ENCODE assay signal across 11 cellular contexts in genomic region chr14:63478437-63478852, GRCh38.
DNase-seq lines count a peak whose midpoint lies in the region; ATAC-seq, FAIRE-seq and TF ChIP-seq lines count a peak whose summit lies in the region.
"Had no signal": no experiment of that assay in that cellular context is flagged by ENCODE, and none has a peak within 500 bp of the region (broad histone marks: within the 10 kb centered on the region; RNA-seq: fewer than 3 reads in every experiment).

No MANE protein-coding gene starts in this region.

- no peaks in the 10 kb centered on the region for H3K9me2 ChIP-seq in PC-3 (replicated peaks; ENCODE audit: low read length)

- no peak overlapping the region for H3K4me2 ChIP-seq in PC-3 (ENCODE audit: low read length)

- H3K9me3 ChIP-seq in PC-3 (ENCODE audit: low read length): no peaks in the 10 kb centered on the region
- H3K9me3 ChIP-seq: MG63 had no signal

- H2AFZ ChIP-seq in PC-3 (ENCODE audit: low read length): no peak overlapping the region

- TF ChIP-seq CTCF in coronary artery (IDR thresholded peaks at IDR 0.05): no peak
- TF ChIP-seq CTCF in D721Med (IDR thresholded peaks at IDR 0.05; ENCODE audit: insufficient read depth, missing control alignments): no peak
- TF ChIP-seq CTCF in PC-3 (conservative IDR thresholded peaks at IDR 0.05; ENCODE audit: low read depth, low read length): no peak

- intact Hi-C loops in PC-3 (cut with micrococcal nuclease): no loop called here

- no TSS peak for BruUV-seq in PC-3 (replicated peaks; lab: Mats Ljungman, UMichigan)

- DNase-seq in coronary artery (ENCODE audit: low spot score) (no peak), D721Med (ENCODE audit: insufficient read length, low spot score) (no peak), D341Med (ENCODE audit: low spot score) (no peak), PC-3 (no peak)
- no peak for DNase-seq in stimulated activated CD4-positive, alpha-beta T cell treated with anti-CD3 and anti-CD28 coated beads, Interleukin-4, amount 100 ng/mL, for 1 hour
- DNase-seq: MG63, posterior cingulate gyrus had no signal

- no peak overlapping the region for H3K9ac ChIP-seq in PC-3 (ENCODE audit: low read length)

- H3K27me3 ChIP-seq in PC-3 (ENCODE audit: low read length): no peaks in the 10 kb centered on the region
- H3K27me3 ChIP-seq: MG63 had no signal

- no peak for FAIRE-seq in D721Med (lab: Jason Lieb, UNC)
- FAIRE-seq: bronchial epithelial cell had no signal

- H4K20me1 ChIP-seq in PC-3 (ENCODE audit: low read length): 0 out of 2 replicates have a peak, but pooled peaks cover 3% of the 10 kb centered on the region

- H3K36me3 ChIP-seq in PC-3 (ENCODE audit: low read depth, low read length): no peaks in the 10 kb centered on the region
- H3K36me3 ChIP-seq: MG63 had no signal

- POLR2A ChIA-PET in PC-3 (lab: Charles Lee; ENCODE audit: unreplicated experiment): no interaction called here

- H3K27ac ChIP-seq in coronary artery: no peak overlapping the region
- H3K27ac ChIP-seq in PC-3 (ENCODE audit: low read length): no peak overlapping the region

- peaks cover 90% of the 10 kb centered on the region for H3K79me2 ChIP-seq in PC-3 (ENCODE audit: low read length)

- no peaks in the 10 kb centered on the region for H3F3A ChIP-seq in PC-3 (ENCODE audit: low read length, unreplicated experiment)

- ATAC-seq in GM18511 (IDR thresholded peaks at IDR 0.05; ENCODE audit: unreplicated experiment): peak; percentile 66
- peak; percentile 54 for ATAC-seq in GM21390 (IDR thresholded peaks at IDR 0.05; ENCODE audit: unreplicated experiment)
- ATAC-seq in HG03196 (IDR thresholded peaks at IDR 0.05; ENCODE audit: unreplicated experiment): peak; percentile 44
- no peak for ATAC-seq in PC-3

- peaks cover 12% of the 10 kb centered on the region for H3K4me1 ChIP-seq in PC-3 (ENCODE audit: insufficient read depth, low read length)

- CTCF ChIA-PET in PC-3 (lab: Charles Lee): no interaction called here

- H3K4me3 ChIP-seq in coronary artery (peak overlapping the region; percentile 39), PC-3 (ENCODE audit: low read length) (no peak overlapping the region)
- H3K4me3 ChIP-seq: MG63 had no signal
